ENCODE assay signal across 23 cellular contexts in the genomic region with DNA sequence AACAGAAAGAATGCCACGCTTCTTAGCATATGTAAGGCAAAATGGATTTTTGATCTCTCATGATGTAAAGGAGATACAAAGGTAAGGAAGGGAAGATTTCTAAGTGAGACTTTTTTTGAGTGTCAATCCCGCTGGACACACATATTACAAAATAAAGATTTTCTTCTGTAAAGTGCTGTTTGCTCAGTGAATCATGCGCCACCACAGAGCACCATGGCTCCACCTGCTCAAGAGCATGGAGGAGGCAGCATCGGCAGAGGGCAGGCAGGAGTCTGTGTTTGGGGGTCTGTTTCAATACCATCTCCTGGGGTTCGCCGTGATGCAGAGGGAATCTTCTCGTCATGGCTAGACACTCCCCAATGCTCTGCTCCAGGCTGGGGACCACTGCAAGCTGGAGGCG.
"Had no signal": no experiment of that assay in that cellular context is flagged by ENCODE, and none has a peak within 500 bp of the region (broad histone marks: within the 10 kb centered on the region; RNA-seq: fewer than 3 reads in every experiment).

No MANE protein-coding gene starts in this region.

- H3K27ac Mint-ChIP-seq: activated CD4-positive, alpha-beta T cell treated with anti-CD3 and anti-CD28 coated beads, Interleukin-2, amount 10 ng/mL, durations not matched to agents 24 days and 14 days; activated naive CD8-positive, alpha-beta T cell treated with anti-CD3 and anti-CD28 coated beads, Interleukin-2, amount 50 U/mL, for 24 hours; T-helper 1 cell treated with Interleukin-12 subunit alpha and Interleukin-12 subunit beta and Interleukin-4 antibody, amounts not matched to agents 30 μg/mL and 1 μg/mL, for 36 hours; WTC11 had no signal

- H3K4me1 Mint-ChIP-seq: WTC11 had no signal

- H3K27me3 ChIP-seq: ascending aorta, body of pancreas had no signal

- H3K9me3 ChIP-seq: ascending aorta, body of pancreas had no signal

- DNase-seq: activated CD4-positive, alpha-beta T cell treated with anti-CD3 and anti-CD28 coated beads for 1 hour; activated CD4-positive, alpha-beta T cell treated with anti-CD3 and anti-CD28 coated beads, Interleukin-2, amount 10 ng/mL, durations not matched to agents 24 days and 14 days; activated CD4-positive, alpha-beta T cell treated with anti-CD3 and anti-CD28 coated beads, Interleukin-2, amount 50 U/mL, for 48 hours; activated CD8-positive, alpha-beta memory T cell treated with anti-CD3 and anti-CD28 coated beads, Interleukin-2, amount 50 U/mL, for 48 hours; activated naive CD4-positive, alpha-beta T cell treated with anti-CD3 and anti-CD28 coated beads, Interleukin-2, amount 50 U/mL, for 16 hours; activated naive CD8-positive, alpha-beta T cell treated with anti-CD3 and anti-CD28 coated beads, Interleukin-2, amount 50 U/mL, for 24 hours; activated T-cell treated with anti-CD3 and anti-CD28 coated beads, Interleukin-2, amount 50 U/mL, for 1 hour; amniotic stem cell; body of pancreas; central memory CD4-positive, alpha-beta T cell; KG1; NCI-H1092; NCI-H1417; NCI-H1930; NCI-H226; NCI-H526; NCI-H82; NK-92 treated with Interleukin-12 subunit alpha and Interleukin-12 subunit beta, amount 100 ng/mL, for 24 hours; SHP77 treated with DMSO at 0.1 percent for 48 hours; T-helper 9 cell had no signal

- ATAC-seq: activated naive CD8-positive, alpha-beta T cell treated with anti-CD3 and anti-CD28 coated beads, Interleukin-2, amount 50 U/mL, for 24 hours; body of pancreas; WTC11 had no signal

- H3K27me3 Mint-ChIP-seq: activated CD4-positive, alpha-beta T cell treated with anti-CD3 and anti-CD28 coated beads, Interleukin-2, amount 10 ng/mL, durations not matched to agents 24 days and 14 days; activated naive CD8-positive, alpha-beta T cell treated with anti-CD3 and anti-CD28 coated beads, Interleukin-2, amount 50 U/mL, for 24 hours had no signal

- H3K4me3 ChIP-seq: ascending aorta, body of pancreas had no signal

- H3K27ac ChIP-seq: ascending aorta, body of pancreas had no signal

- H3K4me1 ChIP-seq: ascending aorta had no signal

- H3K4me3 Mint-ChIP-seq: activated CD4-positive, alpha-beta T cell treated with anti-CD3 and anti-CD28 coated beads, Interleukin-2, amount 10 ng/mL, durations not matched to agents 24 days and 14 days; activated naive CD8-positive, alpha-beta T cell treated with anti-CD3 and anti-CD28 coated beads, Interleukin-2, amount 50 U/mL, for 24 hours; T-helper 1 cell treated with Interleukin-12 subunit alpha and Interleukin-12 subunit beta and Interleukin-4 antibody, amounts not matched to agents 30 μg/mL and 1 μg/mL, for 36 hours; WTC11 had no signal

- H3K9me3 Mint-ChIP-seq: activated CD4-positive, alpha-beta T cell treated with anti-CD3 and anti-CD28 coated beads, Interleukin-2, amount 10 ng/mL, durations not matched to agents 24 days and 14 days; activated naive CD8-positive, alpha-beta T cell treated with anti-CD3 and anti-CD28 coated beads, Interleukin-2, amount 50 U/mL, for 24 hours; T-helper 1 cell treated with Interleukin-12 subunit alpha and Interleukin-12 subunit beta and Interleukin-4 antibody, amounts not matched to agents 30 μg/mL and 1 μg/mL, for 36 hours; WTC11 had no signal
